21 cellular contexts compared by ENCODE assay signal in genomic region chr12:2256915-2257314, GRCh38.
DNase-seq lines count a peak whose midpoint lies in the region; ATAC-seq and TF ChIP-seq lines count a peak whose summit lies in the region.
"Had no signal": no experiment of that assay in that cellular context is flagged by ENCODE, and none has a peak within 500 bp of the region (broad histone marks: within the 10 kb centered on the region; RNA-seq: fewer than 3 reads in every experiment).

No MANE protein-coding gene starts in this region.

- peaks cover 40% of the 10 kb centered on the region for H3K4me1 Mint-ChIP-seq in osteocyte (ENCODE audit: unreplicated experiment)
- peaks cover 3 to 8% of the 10 kb centered on the region in 2 donors for H3K4me1 Mint-ChIP-seq in stimulated activated naive B cell treated with anti-CD40 and anti-IgM and Interleukin-4, amounts not matched to agents 10 μg/mL and 1 μg/mL and 100 μg/mL, for 72 hours

- DNase-seq in COLO829 (ENCODE audit: low spot score) = peak; percentile 32
- peak; percentile 34 for DNase-seq in RWPE2 (ENCODE audit: low spot score)
- peak; percentile 73 for DNase-seq in fibroblast of peridontal ligament (ENCODE audit: extremely low read depth)
- no peak for DNase-seq in osteocyte (ENCODE audit: extremely low spot score, unreplicated experiment)
- DNase-seq in stimulated activated naive B cell treated with anti-CD40 and anti-IgM and Interleukin-4, amounts not matched to agents 10 μg/mL and 1 μg/mL and 100 μg/mL, for 72 hours = no peak
- DNase-seq in upper lobe of left lung = no peak
- DNase-seq in head of caudate nucleus = no peak
- DNase-seq: activated CD4-positive, alpha-beta T cell treated with anti-CD3 and anti-CD28 coated beads, Interleukin-2, amount 10 ng/mL, durations not matched to agents 7 days and 5 days; activated gamma-delta T cell treated with Interleukin-2 at 50 U/mL for 16 hours; AML-193; GOT3; KG1; kidney glomerular epithelial cell; NCI-H1105 treated with DMSO at 0.1 percent for 48 hours; retina; uterus had no signal

- WGBS in upper lobe of left lung, 2 donors = 73 to 87% methylated on average over 4 to 7 of the region's 7 CpGs

- intact Hi-C loops in head of caudate nucleus (cut with DNase I) = no loop called here

- H3K27me3 Mint-ChIP-seq in osteocyte (ENCODE audit: unreplicated experiment) = no peaks in the 10 kb centered on the region
- H3K27me3 Mint-ChIP-seq in stimulated activated naive B cell treated with anti-CD40 and anti-IgM and Interleukin-4, amounts not matched to agents 10 μg/mL and 1 μg/mL and 100 μg/mL, for 72 hours = no peaks in the 10 kb centered on the region

- H3K36me3 ChIP-seq in RWPE2 (ENCODE audit: low read depth) (no peaks in the 10 kb centered on the region), upper lobe of left lung (no peaks in the 10 kb centered on the region)
- H3K36me3 ChIP-seq: neural progenitor cell, uterus had no signal

- ATAC-seq in RWPE2 (ENCODE audit: low read depth) (no peak), GM18498 (IDR thresholded peaks at IDR 0.05; ENCODE audit: unreplicated experiment) (no peak), upper lobe of left lung (ENCODE audit: low FRiP score in 2 of 2) (no peak)
- no peak for ATAC-seq in stimulated activated naive B cell treated with anti-CD40 and anti-IgM and Interleukin-4, amounts not matched to agents 10 μg/mL and 1 μg/mL and 100 μg/mL, for 72 hours (replicated peaks)

- TF ChIP-seq CTCF in RWPE2 (IDR thresholded peaks at IDR 0.05; ENCODE audit: poor library complexity, severe bottlenecking) = no peak
- TF ChIP-seq CTCF in osteocyte (IDR thresholded peaks at IDR 0.05) = no peak
- TF ChIP-seq CTCF in upper lobe of left lung (IDR thresholded peaks at IDR 0.05) = no peak

- no peak overlapping the region for H3K4me3 ChIP-seq in RWPE2 (ENCODE audit: severe bottlenecking)
- H3K4me3 ChIP-seq in upper lobe of left lung = no peak overlapping the region
- H3K4me3 ChIP-seq: hepatocyte, neural progenitor cell, uterus had no signal

- H3K9me3 Mint-ChIP-seq in osteocyte (ENCODE audit: unreplicated experiment) = no peaks in the 10 kb centered on the region
- peaks cover 0 to 5% of the 10 kb centered on the region in 2 donors for H3K9me3 Mint-ChIP-seq in stimulated activated naive B cell treated with anti-CD40 and anti-IgM and Interleukin-4, amounts not matched to agents 10 μg/mL and 1 μg/mL and 100 μg/mL, for 72 hours

- H3K9me3 ChIP-seq in RWPE2 (ENCODE audit: severe bottlenecking) = no peaks in the 10 kb centered on the region
- H3K9me3 ChIP-seq in upper lobe of left lung = no peaks in the 10 kb centered on the region
- H3K9me3 ChIP-seq: uterus had no signal

- no peak for TF ChIP-seq POLR2A in upper lobe of left lung (IDR thresholded peaks at IDR 0.05)

- no peak overlapping the region for H3K4me3 Mint-ChIP-seq in osteocyte (ENCODE audit: unreplicated experiment)
- H3K4me3 Mint-ChIP-seq in stimulated activated naive B cell treated with anti-CD40 and anti-IgM and Interleukin-4, amounts not matched to agents 10 μg/mL and 1 μg/mL and 100 μg/mL, for 72 hours = no peak overlapping the region
- H3K4me3 Mint-ChIP-seq: activated CD4-positive, alpha-beta T cell treated with anti-CD3 and anti-CD28 coated beads, Interleukin-2, amount 10 ng/mL, durations not matched to agents 7 days and 5 days; mesothelial cell of epicardium; neural progenitor cell had no signal

- H3K4me1 ChIP-seq in RWPE2 (ENCODE audit: insufficient read depth, poor library complexity, severe bottlenecking) (no peaks in the 10 kb centered on the region), upper lobe of left lung (peaks cover 0 to 13% (median 7%) of the 10 kb centered on the region in 4 donors)
- H3K4me1 ChIP-seq: uterus had no signal

- peak overlapping the region; percentile 18 for H3K27ac Mint-ChIP-seq in osteocyte (ENCODE audit: unreplicated experiment)
- no peak overlapping the region for H3K27ac Mint-ChIP-seq in stimulated activated naive B cell treated with anti-CD40 and anti-IgM and Interleukin-4, amounts not matched to agents 10 μg/mL and 1 μg/mL and 100 μg/mL, for 72 hours
- H3K27ac Mint-ChIP-seq: activated CD4-positive, alpha-beta T cell treated with anti-CD3 and anti-CD28 coated beads, Interleukin-2, amount 10 ng/mL, durations not matched to agents 7 days and 5 days; mesothelial cell of epicardium; neural progenitor cell had no signal

- H3K36me3 Mint-ChIP-seq in osteocyte (ENCODE audit: unreplicated experiment) = peaks cover 5% of the 10 kb centered on the region
- no peaks in the 10 kb centered on the region for H3K36me3 Mint-ChIP-seq in stimulated activated naive B cell treated with anti-CD40 and anti-IgM and Interleukin-4, amounts not matched to agents 10 μg/mL and 1 μg/mL and 100 μg/mL, for 72 hours

- H3K27ac ChIP-seq in RWPE2 (ENCODE audit: poor library complexity, severe bottlenecking) (no peak overlapping the region), upper lobe of left lung (no peak overlapping the region)
- H3K27ac ChIP-seq: epithelial cell of prostate, hepatocyte, neural progenitor cell, uterus had no signal

- no peak for TF ChIP-seq EP300 in upper lobe of left lung (IDR thresholded peaks at IDR 0.05)

- H3K27me3 ChIP-seq in RWPE2 (ENCODE audit: insufficient read depth, poor library complexity, severe bottlenecking) (peaks cover 11% of the 10 kb centered on the region), upper lobe of left lung (no peaks in the 10 kb centered on the region)
- H3K27me3 ChIP-seq: hepatocyte, neural progenitor cell, uterus had no signal

Comparison
In these comparisons a context has a peak if more than half of its experiments do, and no peak if none do; other contexts are left out.
1. DNase-seq: peak in COLO829 (single experiment), RWPE2 (single experiment) and fibroblast of peridontal ligament (single experiment); none in osteocyte (single experiment), stimulated activated naive B cell treated with anti-CD40 and anti-IgM and Interleukin-4, amounts not matched to agents 10 μg/mL and 1 μg/mL and 100 μg/mL, for 72 hours (single experiment), upper lobe of left lung (0 of 2) and head of caudate nucleus (0 of 42).